ENCODE assay signal across 31 cellular contexts in genomic region chr19:3353493-3353892, GRCh38.
"Had no signal": no experiment of that assay in that cellular context is flagged by ENCODE, and none has a peak within 500 bp of the region (broad histone marks: within the 10 kb centered on the region; RNA-seq: fewer than 3 reads in every experiment).

No MANE protein-coding gene starts in this region.

- DNase-seq: activated B cell treated with CpG ODN at 0.5 μM for 24 hours; activated CD4-positive, alpha-beta memory T cell treated with anti-CD3 and anti-CD28 coated beads for 36 hours; activated CD4-positive, alpha-beta T cell treated with anti-CD3 and anti-CD28 coated beads for 4 hours; activated CD4-positive, alpha-beta T cell treated with anti-CD3 and anti-CD28 coated beads, Interleukin-2, amount 50 U/mL, for 1 hour; activated CD4-positive, CD25-positive, alpha-beta regulatory T cell treated with anti-CD3 and anti-CD28 coated beads, Interleukin-2, amount 50 U/mL, for 72 hours; activated CD8-positive, alpha-beta memory T cell treated with anti-CD3 and anti-CD28 coated beads, Interleukin-2, amount 50 U/mL, for 4 hours; activated gamma-delta T cell treated with Interleukin-2 at 50 U/mL for 16 hours; activated naive CD4-positive, alpha-beta T cell treated with anti-CD3 and anti-CD28 coated beads for 36 hours; activated T-cell treated with anti-CD3 and anti-CD28 coated beads for 4 hours; activated T-cell treated with anti-CD3 and anti-CD28 coated beads, Interleukin-2, amount 50 U/mL, for 4 hours; adrenal gland; body of pancreas; caudate nucleus; Karpas-422; KBM-7; NCI-H1105; NCI-H1417 treated with DMSO at 0.1 percent for 48 hours; NCI-H187 treated with DMSO at 0.1 percent for 48 hours; NCI-H2081; NCI-H345; NCI-H524 treated with DMSO at 0.1 percent for 48 hours; SIG-M5; SW 1271; T-helper 1 cell; T-helper 2 cell; T-helper 9 cell had no signal

- H3K4me3 ChIP-seq: adrenal gland, body of pancreas, breast epithelium had no signal

- FAIRE-seq: astrocyte had no signal

- H3K27me3 ChIP-seq: adrenal gland, body of pancreas, breast epithelium had no signal

- ATAC-seq: activated naive CD4-positive, alpha-beta T cell treated with anti-CD3 and anti-CD28 coated beads, Interleukin-2, amount 50 U/mL, for 72 hours; activated T-cell treated with anti-CD3 and anti-CD28 coated beads, Interleukin-2, amount 50 U/mL, for 4 hours; body of pancreas; Panc1 had no signal

- H3K27ac ChIP-seq: adrenal gland, body of pancreas, breast epithelium, VCaP had no signal

- H3K9me3 ChIP-seq: adrenal gland, body of pancreas had no signal

- H3K36me3 ChIP-seq: adrenal gland, breast epithelium had no signal
